1 cellular context compared by ENCODE assay signal in genomic region chr6:52577022-52577777, GRCh38.
TF ChIP-seq lines count a peak whose summit lies in the region.

A gene with protein sequence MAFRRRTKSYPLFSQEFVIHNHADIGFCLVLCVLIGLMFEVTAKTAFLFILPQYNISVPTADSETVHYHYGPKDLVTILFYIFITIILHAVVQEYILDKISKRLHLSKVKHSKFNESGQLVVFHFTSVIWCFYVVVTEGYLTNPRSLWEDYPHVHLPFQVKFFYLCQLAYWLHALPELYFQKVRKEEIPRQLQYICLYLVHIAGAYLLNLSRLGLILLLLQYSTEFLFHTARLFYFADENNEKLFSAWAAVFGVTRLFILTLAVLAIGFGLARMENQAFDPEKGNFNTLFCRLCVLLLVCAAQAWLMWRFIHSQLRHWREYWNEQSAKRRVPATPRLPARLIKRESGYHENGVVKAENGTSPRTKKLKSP (minus strand): TSS chr6:52577060. CDS start chr6:52576915, 145 bp downstream.

TF ChIP-seq in HepG2, 621 proteins besides CTCF, POLR2A, EP300 and RAD21 (continued from another document and continues in another):
- TF ChIP-seq ZNF574 (CRISPR knock-in tag; IDR thresholded peaks at IDR 0.05): peak; percentile 87
- TF ChIP-seq ZNF350 (CRISPR knock-in tag; IDR thresholded peaks at IDR 0.05; ENCODE audit: borderline replicate concordance, low read depth): no peak
- no peak for TF ChIP-seq LCORL (IDR thresholded peaks at IDR 0.05)
- TF ChIP-seq LCORL (CRISPR knock-in tag; IDR thresholded peaks at IDR 0.05): 0 out of 2 replicates have a peak, but pooled peaks have one; percentile 15
- TF ChIP-seq CREBL2 (CRISPR knock-in tag; IDR thresholded peaks at IDR 0.05; ENCODE audit: borderline replicate concordance): no peak
- no peak for TF ChIP-seq TBX3 (IDR thresholded peaks at IDR 0.05; ENCODE audit: borderline replicate concordance)
- TF ChIP-seq KAT8 (CRISPR knock-in tag; IDR thresholded peaks at IDR 0.05): peak; percentile 49
- peak; percentile 72; the same call in 1 of the 2 replicates for TF ChIP-seq ZNF547 (CRISPR knock-in tag; IDR thresholded peaks at IDR 0.05)
- TF ChIP-seq TFE3 (CRISPR knock-in tag; IDR thresholded peaks at IDR 0.05): no peak
- no peak for TF ChIP-seq MIER3 (CRISPR knock-in tag; IDR thresholded peaks at IDR 0.05; ENCODE audit: borderline replicate concordance)
- TF ChIP-seq ZNF3 (CRISPR knock-in tag; IDR thresholded peaks at IDR 0.05): 0 out of 2 replicates have a peak, but pooled peaks have one; percentile 47
- 0 out of 2 replicates have a peak, but pooled peaks have one; percentile 22 for TF ChIP-seq RXRA (CRISPR knock-in tag; IDR thresholded peaks at IDR 0.05)
- peak; percentile 98 for TF ChIP-seq ZNF563 (CRISPR knock-in tag; IDR thresholded peaks at IDR 0.05)
- TF ChIP-seq KDM4B (CRISPR knock-in tag; IDR thresholded peaks at IDR 0.05): peak; percentile 44; the same call in 1 of the 2 replicates
- 0 out of 2 replicates have a peak, but pooled peaks have one; percentile 48 for TF ChIP-seq SIN3B (IDR thresholded peaks at IDR 0.05; ENCODE audit: low read length)
- TF ChIP-seq MIER2 (CRISPR knock-in tag; IDR thresholded peaks at IDR 0.05): no peak
- TF ChIP-seq IRX3 (CRISPR knock-in tag; IDR thresholded peaks at IDR 0.05; ENCODE audit: borderline replicate concordance, low read depth): peak; percentile 42; the same call in 1 of the 2 replicates
- TF ChIP-seq, protein P1, sequence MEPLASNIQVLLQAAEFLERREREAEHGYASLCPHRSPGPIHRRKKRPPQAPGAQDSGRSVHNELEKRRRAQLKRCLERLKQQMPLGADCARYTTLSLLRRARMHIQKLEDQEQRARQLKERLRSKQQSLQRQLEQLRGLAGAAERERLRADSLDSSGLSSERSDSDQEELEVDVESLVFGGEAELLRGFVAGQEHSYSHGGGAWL (CRISPR knock-in tag; IDR thresholded peaks at IDR 0.05): peak; percentile 72; the same call in 1 of the 2 replicates
- no peak for TF ChIP-seq ZMAT5 (CRISPR knock-in tag; IDR thresholded peaks at IDR 0.05; ENCODE audit: borderline replicate concordance, low read depth)
- peak; percentile 83 for TF ChIP-seq YY1 (IDR thresholded peaks at IDR 0.05; ENCODE audit: insufficient read depth, insufficient replicate concordance, low read depth, low read length)
- no peak; the same call in 1 of the 2 replicates for TF ChIP-seq ZNF275 (CRISPR knock-in tag; IDR thresholded peaks at IDR 0.05; ENCODE audit: borderline replicate concordance)
- TF ChIP-seq ZNF441 (CRISPR knock-in tag; IDR thresholded peaks at IDR 0.05; ENCODE audit: borderline replicate concordance): peak; percentile 69; the same call in 1 of the 2 replicates
- 0 out of 2 replicates have a peak, but pooled peaks have one; percentile 84 for TF ChIP-seq LBX2 (CRISPR knock-in tag; IDR thresholded peaks at IDR 0.05; ENCODE audit: borderline replicate concordance)
- 0 out of 2 replicates have a peak, but pooled peaks have one; percentile 46 for TF ChIP-seq ZNF468 (CRISPR knock-in tag; IDR thresholded peaks at IDR 0.05)
- TF ChIP-seq FOSL1 (CRISPR knock-in tag; IDR thresholded peaks at IDR 0.05; ENCODE audit: borderline replicate concordance): no peak
- peak; percentile 70; the same call in 1 of the 2 replicates for TF ChIP-seq ZNF670 (CRISPR knock-in tag; IDR thresholded peaks at IDR 0.05; ENCODE audit: borderline replicate concordance)
- TF ChIP-seq NR0B2 (CRISPR knock-in tag; IDR thresholded peaks at IDR 0.05): peak; percentile 89
- peak; percentile 56; the same call in 1 of the 2 replicates for TF ChIP-seq ZKSCAN8 (CRISPR knock-in tag; IDR thresholded peaks at IDR 0.05; ENCODE audit: borderline replicate concordance)
- 0 out of 2 replicates have a peak, but pooled peaks have one; percentile 24 for TF ChIP-seq JUN (CRISPR knock-in tag; IDR thresholded peaks at IDR 0.05)
- TF ChIP-seq KLF12 (CRISPR knock-in tag; IDR thresholded peaks at IDR 0.05; ENCODE audit: borderline replicate concordance): peak; percentile 95
- peak; percentile 47; the same call in 1 of the 2 replicates for TF ChIP-seq ZMAT3 (CRISPR knock-in tag; conservative IDR thresholded peaks at IDR 0.05)
- peak; percentile 88; the same call in 1 of the 2 replicates for TF ChIP-seq ZNF550 (CRISPR knock-in tag; IDR thresholded peaks at IDR 0.05; ENCODE audit: borderline replicate concordance)
- TF ChIP-seq CHCHD3 (CRISPR knock-in tag; IDR thresholded peaks at IDR 0.05): peak; percentile 32; the same call in 1 of the 2 replicates
- TF ChIP-seq, protein P2, sequence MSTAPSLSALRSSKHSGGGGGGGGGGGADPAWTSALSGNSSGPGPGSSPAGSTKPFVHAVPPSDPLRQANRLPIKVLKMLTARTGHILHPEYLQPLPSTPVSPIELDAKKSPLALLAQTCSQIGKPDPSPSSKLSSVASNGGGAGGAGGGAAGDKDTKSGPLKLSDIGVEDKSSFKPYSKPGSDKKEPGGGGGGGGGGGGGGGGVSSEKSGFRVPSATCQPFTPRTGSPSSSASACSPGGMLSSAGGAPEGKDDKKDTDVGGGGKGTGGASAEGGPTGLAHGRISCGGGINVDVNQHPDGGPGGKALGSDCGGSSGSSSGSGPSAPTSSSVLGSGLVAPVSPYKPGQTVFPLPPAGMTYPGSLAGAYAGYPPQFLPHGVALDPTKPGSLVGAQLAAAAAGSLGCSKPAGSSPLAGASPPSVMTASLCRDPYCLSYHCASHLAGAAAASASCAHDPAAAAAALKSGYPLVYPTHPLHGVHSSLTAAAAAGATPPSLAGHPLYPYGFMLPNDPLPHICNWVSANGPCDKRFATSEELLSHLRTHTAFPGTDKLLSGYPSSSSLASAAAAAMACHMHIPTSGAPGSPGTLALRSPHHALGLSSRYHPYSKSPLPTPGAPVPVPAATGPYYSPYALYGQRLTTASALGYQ (CRISPR knock-in tag; IDR thresholded peaks at IDR 0.05): peak; percentile 71
- TF ChIP-seq ZNF567 (CRISPR knock-in tag; IDR thresholded peaks at IDR 0.05; ENCODE audit: borderline replicate concordance): peak; percentile 94
- TF ChIP-seq, protein P3, sequence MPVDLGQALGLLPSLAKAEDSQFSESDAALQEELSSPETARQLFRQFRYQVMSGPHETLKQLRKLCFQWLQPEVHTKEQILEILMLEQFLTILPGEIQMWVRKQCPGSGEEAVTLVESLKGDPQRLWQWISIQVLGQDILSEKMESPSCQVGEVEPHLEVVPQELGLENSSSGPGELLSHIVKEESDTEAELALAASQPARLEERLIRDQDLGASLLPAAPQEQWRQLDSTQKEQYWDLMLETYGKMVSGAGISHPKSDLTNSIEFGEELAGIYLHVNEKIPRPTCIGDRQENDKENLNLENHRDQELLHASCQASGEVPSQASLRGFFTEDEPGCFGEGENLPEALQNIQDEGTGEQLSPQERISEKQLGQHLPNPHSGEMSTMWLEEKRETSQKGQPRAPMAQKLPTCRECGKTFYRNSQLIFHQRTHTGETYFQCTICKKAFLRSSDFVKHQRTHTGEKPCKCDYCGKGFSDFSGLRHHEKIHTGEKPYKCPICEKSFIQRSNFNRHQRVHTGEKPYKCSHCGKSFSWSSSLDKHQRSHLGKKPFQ (CRISPR knock-in tag; IDR thresholded peaks at IDR 0.05; ENCODE audit: insufficient replicate concordance): peak; percentile 52
- TF ChIP-seq FOXC1 (CRISPR knock-in tag; IDR thresholded peaks at IDR 0.05; ENCODE audit: borderline replicate concordance): peak; percentile 91; the same call in 1 of the 2 replicates
- peak; percentile 86; the same call in 1 of the 2 replicates for TF ChIP-seq ARHGAP35 (CRISPR knock-in tag; IDR thresholded peaks at IDR 0.05; ENCODE audit: borderline replicate concordance)
- TF ChIP-seq REST (IDR thresholded peaks at IDR 0.05; ENCODE audit: borderline replicate concordance in 1 of 2, low read depth in 1 of 2, low read length in 2 of 2): peak in 1 of 2 experiments; percentile 43; a peak in 1 of 4 replicates
- TF ChIP-seq ZSCAN22 (CRISPR knock-in tag; IDR thresholded peaks at IDR 0.05): 0 out of 2 replicates have a peak, but pooled peaks have one; percentile 58
- peak; percentile 60 for TF ChIP-seq KDM2A (CRISPR knock-in tag; IDR thresholded peaks at IDR 0.05; ENCODE audit: borderline replicate concordance, low read depth)
- TF ChIP-seq MXD4 (CRISPR knock-in tag; IDR thresholded peaks at IDR 0.05): peak; percentile 70
- 0 out of 2 replicates have a peak, but pooled peaks have one; percentile 10 for TF ChIP-seq GTF3A (CRISPR knock-in tag; conservative IDR thresholded peaks at IDR 0.05)
- TF ChIP-seq, protein P4, sequence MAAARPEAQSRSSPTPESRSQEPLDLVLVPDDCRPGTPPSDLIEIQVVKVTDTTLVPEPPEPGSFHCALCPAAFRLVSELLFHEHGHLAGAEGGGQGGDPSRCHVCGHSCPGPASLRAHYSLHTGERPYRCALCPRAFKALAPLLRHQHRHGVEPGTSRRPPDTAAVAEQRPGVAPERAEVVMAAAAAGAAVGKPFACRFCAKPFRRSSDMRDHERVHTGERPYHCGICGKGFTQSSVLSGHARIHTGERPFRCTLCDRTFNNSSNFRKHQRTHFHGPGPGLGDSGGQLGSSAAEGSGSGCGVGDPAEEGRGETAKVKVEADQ (CRISPR knock-in tag; IDR thresholded peaks at IDR 0.05; ENCODE audit: borderline replicate concordance): peak; percentile 95; the same call in 1 of the 2 replicates
